9 cellular contexts compared by ENCODE assay signal in genomic region chr11:57458410-57459111, GRCh38. TPM values are rescaled to one million over a fixed set of nuclear protein-coding genes. Genes with fewer than 3 reads are reported as not detected.
DNase-seq lines count a peak whose midpoint lies in the region; ATAC-seq and TF ChIP-seq lines count a peak whose summit lies in the region.
"Had no signal": no experiment of that assay in that cellular context is flagged by ENCODE, and none has a peak within 500 bp of the region (broad histone marks: within the 10 kb centered on the region; RNA-seq: fewer than 3 reads in every experiment).

No MANE protein-coding gene starts in this region.

- DNase-seq in NK-92 treated with Interleukin-12 subunit alpha and Interleukin-12 subunit beta, amount 100 ng/mL, for 24 hours (lab: John Stamatoyannopoulos, UW) = peak; percentile 6
- no peak for DNase-seq in NK-92 (lab: John Stamatoyannopoulos, UW; ENCODE audit: unreplicated experiment)
- DNase-seq in NCI-H774 (lab: John Stamatoyannopoulos, UW) = peak; percentile 1
- DNase-seq in activated T-helper 9 cell treated with anti-CD3 and anti-CD28 coated beads, Interleukin-2, amount 50 U/mL, for 16 hours (ENCODE audit: low read depth) = peak; percentile 51
- DNase-seq in heart left ventricle = peak; percentile 46 to 80 (median 56)
- DNase-seq in prostate gland (ENCODE audit: low spot score) = no peak

- H3K4me3 ChIP-seq in heart left ventricle (peak overlapping the region; percentile 3 to 61 (median 54)), prostate gland (peak overlapping the region; percentile 12 to 28)

- intact Hi-C loops in heart left ventricle (cut with DNase I) (loop anchor here (1.0 to 10.0 kb wide), 14 partner anchors 20 to 1066 kb away; partner anchors contain the start of gene YPEL4 (in 4 of the 10)), prostate gland (cut with DNase I) (loop anchor here (5.0 to 10.0 kb wide), 2 partner anchors 111 to 186 kb away; partner anchors contain the start of gene YPEL4)

- H3K4me1 ChIP-seq in heart left ventricle (peaks cover 3 to 43% (median 25%) of the 10 kb centered on the region in 12 donors), prostate gland (replicated peaks) (peaks cover 13% of the 10 kb centered on the region)

- TF ChIP-seq POLR2A in heart left ventricle (IDR thresholded peaks at IDR 0.05) (no peak), prostate gland (IDR thresholded peaks at IDR 0.05) (no peak)

- peak overlapping the region in 2 of 12 donors; percentile 22 to 46 for H3K27ac ChIP-seq in heart left ventricle
- H3K27ac ChIP-seq in prostate gland = no peak overlapping the region
- H3K27ac ChIP-seq: epithelial cell of prostate had no signal

- ATAC-seq in heart left ventricle (peak in 3 of 4 donors; percentile 16 to 64 (median 44)), GM18909 (IDR thresholded peaks at IDR 0.05; ENCODE audit: poor library complexity, unreplicated experiment) (no peak), HG02798 (IDR thresholded peaks at IDR 0.05; ENCODE audit: poor library complexity, unreplicated experiment) (no peak)

- H3K36me3 ChIP-seq in heart left ventricle = no peaks in the 10 kb centered on the region
- H3K36me3 ChIP-seq in prostate gland = no peaks in the 10 kb centered on the region

- no peaks in the 10 kb centered on the region for H3K9me3 ChIP-seq in heart left ventricle
- H3K9me3 ChIP-seq in prostate gland = no peaks in the 10 kb centered on the region

- 1 to 2% (median 1%) methylated on average over 34 to 41 of the region's 41 CpGs for WGBS in heart left ventricle, 4 donors
- under 1% methylated on average over 41 of the region's 41 CpGs for WGBS in prostate gland

- H3K27me3 ChIP-seq in heart left ventricle (peaks cover 9 to 50% (median 32%) of the 10 kb centered on the region in 9 donors), prostate gland (replicated peaks; ENCODE audit: insufficient read depth) (peaks cover 3% of the 10 kb centered on the region)

- peak; percentile 65 to 84 (median 79) for TF ChIP-seq CTCF in heart left ventricle (IDR thresholded peaks at IDR 0.05)
- TF ChIP-seq CTCF in prostate gland (IDR thresholded peaks at IDR 0.05) = peak; percentile 60 to 80 (median 68)

RNA-seq across cellular contexts. Expression of gene RTN4RL2, which starts 1.8 kb away (rescaled TPM):
- total RNA-seq in heart left ventricle = 1 to 10 TPM in 5 of 9 donors, under 1 TPM in 4; 0.58 to 2.1 (median 1.1) TPM
- polyA plus RNA-seq in heart left ventricle = 1 to 10 TPM; 1.0 to 1.1 TPM
- 1 to 10 TPM in 1 of 2 donors, under 1 TPM in 1; 0.51 to 2.0 TPM for total RNA-seq in prostate gland

RNA-seq across cellular contexts. Expression of gene SLC43A3, which starts 31.6 kb away (rescaled TPM):
- total RNA-seq in heart left ventricle (10 to 100 TPM; 13.5 to 56.9 (median 24.7) TPM), prostate gland (10 to 100 TPM; 23.3 to 39.8 TPM)
- polyA plus RNA-seq in heart left ventricle = 10 to 100 TPM; 14.6 to 17.9 TPM

RNA-seq across cellular contexts. Expression of gene SLC43A1, which starts 56.9 kb away (rescaled TPM):
- total RNA-seq in heart left ventricle (10 to 100 TPM in 1 of 9 donors, 1 to 10 TPM in 8; 2.7 to 12.3 (median 5.4) TPM), prostate gland (10 to 100 TPM; 18.2 to 20.9 TPM)
- 1 to 10 TPM; 6.6 TPM for polyA plus RNA-seq in heart left ventricle

Comparison
In these comparisons a context has a peak if more than half of its experiments do, and no peak if none do; other contexts are left out.
1. DNase-seq: peak in NK-92 treated with Interleukin-12 subunit alpha and Interleukin-12 subunit beta, amount 100 ng/mL, for 24 hours (single experiment), NCI-H774 (single experiment), activated T-helper 9 cell treated with anti-CD3 and anti-CD28 coated beads, Interleukin-2, amount 50 U/mL, for 16 hours (single experiment) and heart left ventricle (5 of 5); none in NK-92 (single experiment) and prostate gland (single experiment).
2. ATAC-seq: peak in heart left ventricle (3 of 4); none in GM18909 (single experiment) and HG02798 (single experiment).